Comparison of ENCODE assay signal across 1 cellular context in the genomic region with DNA sequence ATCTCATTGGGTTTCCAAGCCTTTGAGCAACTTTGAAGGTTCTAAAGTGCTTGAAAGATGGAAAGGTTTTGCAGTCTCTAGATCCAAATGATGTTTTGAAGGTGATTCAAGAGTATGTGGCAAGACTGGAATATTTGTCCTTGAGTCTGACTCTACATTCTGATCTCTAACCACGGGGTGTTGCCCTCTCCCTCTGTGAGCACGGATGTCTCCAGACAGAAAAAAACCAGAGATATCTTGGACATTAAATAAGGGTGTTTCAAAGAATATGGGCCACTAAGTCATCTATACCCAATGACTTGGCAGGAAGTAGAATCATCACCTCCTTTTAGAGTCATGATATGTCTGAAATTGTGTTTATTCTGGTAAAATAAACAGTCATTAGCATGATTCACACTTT.
TF ChIP-seq lines count a peak whose summit lies in the region.

No MANE protein-coding gene starts in this region.

TF ChIP-seq in A549, 52 proteins besides CTCF, POLR2A, EP300 and RAD21 (continued from another document):
- no peak for TF ChIP-seq ZNF302 (CRISPR knock-in tag; IDR thresholded peaks at IDR 0.05)
- no peak for TF ChIP-seq MYC (IDR thresholded peaks at IDR 0.05; ENCODE audit: borderline replicate concordance, low read length)
- TF ChIP-seq, protein P1, sequence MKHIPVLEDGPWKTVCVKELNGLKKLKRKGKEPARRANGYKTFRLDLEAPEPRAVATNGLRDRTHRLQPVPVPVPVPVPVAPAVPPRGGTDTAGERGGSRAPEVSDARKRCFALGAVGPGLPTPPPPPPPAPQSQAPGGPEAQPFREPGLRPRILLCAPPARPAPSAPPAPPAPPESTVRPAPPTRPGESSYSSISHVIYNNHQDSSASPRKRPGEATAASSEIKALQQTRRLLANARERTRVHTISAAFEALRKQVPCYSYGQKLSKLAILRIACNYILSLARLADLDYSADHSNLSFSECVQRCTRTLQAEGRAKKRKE (CRISPR knock-in tag; IDR thresholded peaks at IDR 0.05; ENCODE audit: low read depth): no peak
- TF ChIP-seq, protein P2, sequence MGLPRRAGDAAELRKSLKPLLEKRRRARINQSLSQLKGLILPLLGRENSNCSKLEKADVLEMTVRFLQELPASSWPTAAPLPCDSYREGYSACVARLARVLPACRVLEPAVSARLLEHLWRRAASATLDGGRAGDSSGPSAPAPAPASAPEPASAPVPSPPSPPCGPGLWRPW (IDR thresholded peaks at IDR 0.05): no peak
- TF ChIP-seq RFX5 (IDR thresholded peaks at IDR 0.05): no peak
- no peak for TF ChIP-seq TFCP2L1 (CRISPR knock-in tag; IDR thresholded peaks at IDR 0.05)
- TF ChIP-seq, protein P3, sequence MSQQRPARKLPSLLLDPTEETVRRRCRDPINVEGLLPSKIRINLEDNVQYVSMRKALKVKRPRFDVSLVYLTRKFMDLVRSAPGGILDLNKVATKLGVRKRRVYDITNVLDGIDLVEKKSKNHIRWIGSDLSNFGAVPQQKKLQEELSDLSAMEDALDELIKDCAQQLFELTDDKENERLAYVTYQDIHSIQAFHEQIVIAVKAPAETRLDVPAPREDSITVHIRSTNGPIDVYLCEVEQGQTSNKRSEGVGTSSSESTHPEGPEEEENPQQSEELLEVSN (IDR thresholded peaks at IDR 0.05; ENCODE audit: borderline replicate concordance, low read depth): no peak
- TF ChIP-seq KDM1A (IDR thresholded peaks at IDR 0.05; ENCODE audit: low read depth): no peak
- TF ChIP-seq EHF (CRISPR knock-in tag; IDR thresholded peaks at IDR 0.05): no peak
- TF ChIP-seq, protein P4, sequence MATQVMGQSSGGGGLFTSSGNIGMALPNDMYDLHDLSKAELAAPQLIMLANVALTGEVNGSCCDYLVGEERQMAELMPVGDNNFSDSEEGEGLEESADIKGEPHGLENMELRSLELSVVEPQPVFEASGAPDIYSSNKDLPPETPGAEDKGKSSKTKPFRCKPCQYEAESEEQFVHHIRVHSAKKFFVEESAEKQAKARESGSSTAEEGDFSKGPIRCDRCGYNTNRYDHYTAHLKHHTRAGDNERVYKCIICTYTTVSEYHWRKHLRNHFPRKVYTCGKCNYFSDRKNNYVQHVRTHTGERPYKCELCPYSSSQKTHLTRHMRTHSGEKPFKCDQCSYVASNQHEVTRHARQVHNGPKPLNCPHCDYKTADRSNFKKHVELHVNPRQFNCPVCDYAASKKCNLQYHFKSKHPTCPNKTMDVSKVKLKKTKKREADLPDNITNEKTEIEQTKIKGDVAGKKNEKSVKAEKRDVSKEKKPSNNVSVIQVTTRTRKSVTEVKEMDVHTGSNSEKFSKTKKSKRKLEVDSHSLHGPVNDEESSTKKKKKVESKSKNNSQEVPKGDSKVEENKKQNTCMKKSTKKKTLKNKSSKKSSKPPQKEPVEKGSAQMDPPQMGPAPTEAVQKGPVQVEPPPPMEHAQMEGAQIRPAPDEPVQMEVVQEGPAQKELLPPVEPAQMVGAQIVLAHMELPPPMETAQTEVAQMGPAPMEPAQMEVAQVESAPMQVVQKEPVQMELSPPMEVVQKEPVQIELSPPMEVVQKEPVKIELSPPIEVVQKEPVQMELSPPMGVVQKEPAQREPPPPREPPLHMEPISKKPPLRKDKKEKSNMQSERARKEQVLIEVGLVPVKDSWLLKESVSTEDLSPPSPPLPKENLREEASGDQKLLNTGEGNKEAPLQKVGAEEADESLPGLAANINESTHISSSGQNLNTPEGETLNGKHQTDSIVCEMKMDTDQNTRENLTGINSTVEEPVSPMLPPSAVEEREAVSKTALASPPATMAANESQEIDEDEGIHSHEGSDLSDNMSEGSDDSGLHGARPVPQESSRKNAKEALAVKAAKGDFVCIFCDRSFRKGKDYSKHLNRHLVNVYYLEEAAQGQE (IDR thresholded peaks at IDR 0.05): no peak
